In genomic region chr10:58239561-58240169, GRCh38 we compare ENCODE assay signal across 14 cellular contexts. TPM values are rescaled to one million over a fixed set of nuclear protein-coding genes. Genes with fewer than 3 reads are reported as not detected.
A peak's percentile ranks its signal among the peaks of the same experiment; 100 is the strongest.
DNase-seq lines count a peak whose midpoint lies in the region; ATAC-seq and TF ChIP-seq lines count a peak whose summit lies in the region.
"Had no signal": no experiment of that assay in that cellular context is flagged by ENCODE, and none has a peak within 500 bp of the region (broad histone marks: within the 10 kb centered on the region; RNA-seq: fewer than 3 reads in every experiment).

No MANE protein-coding gene starts in this region.

- peaks cover 55% of the 10 kb centered on the region for H3K36me3 Mint-ChIP-seq in GM23338 (ENCODE audit: low read depth)

- H3K9me2 ChIP-seq in GM23338 (ENCODE audit: insufficient read depth) (no peaks in the 10 kb centered on the region), hepatocyte (replicated peaks; ENCODE audit: insufficient read depth) (no peaks in the 10 kb centered on the region)

- H3K9me3 ChIP-seq in parathyroid adenoma (ENCODE audit: control insufficient read depth, low read length) = no peaks in the 10 kb centered on the region
- H3K9me3 ChIP-seq in hepatocyte (ENCODE audit: low read depth) = no peaks in the 10 kb centered on the region

- H3K4me2 ChIP-seq in GM23338 (0 out of 2 replicates have a peak overlapping the region, but pooled peaks have one; percentile 9), parathyroid adenoma (ENCODE audit: low read length) (peak overlapping the region; percentile 34), hepatocyte (no peak overlapping the region)

- H3F3A ChIP-seq in GM23338 (replicated peaks; ENCODE audit: low read depth) = no peaks in the 10 kb centered on the region

- H3K79me2 ChIP-seq in GM23338 (replicated peaks; ENCODE audit: insufficient read depth) (peaks cover 50% of the 10 kb centered on the region), parathyroid adenoma (peaks cover 52% of the 10 kb centered on the region), hepatocyte (peaks cover 54% of the 10 kb centered on the region)

- H3K9ac ChIP-seq in parathyroid adenoma = no peak overlapping the region

- H4K20me1 ChIP-seq in GM23338 (replicated peaks; ENCODE audit: insufficient read depth) = peaks cover 8% of the 10 kb centered on the region
- no peaks in the 10 kb centered on the region for H4K20me1 ChIP-seq in hepatocyte (ENCODE audit: insufficient read depth, poor library complexity, severe bottlenecking)

- ATAC-seq in GM23338 = no peak
- no peak for ATAC-seq in GM21786 (IDR thresholded peaks at IDR 0.05; ENCODE audit: unreplicated experiment)
- ATAC-seq in GM18511 (IDR thresholded peaks at IDR 0.05; ENCODE audit: unreplicated experiment) = no peak

- H3K4me1 ChIP-seq in GM23338 (ENCODE audit: insufficient read depth) (peaks cover 24% of the 10 kb centered on the region), parathyroid adenoma (peaks cover 13% of the 10 kb centered on the region), hepatocyte (ENCODE audit: insufficient read depth) (no peaks in the 10 kb centered on the region)

- peaks cover 5% of the 10 kb centered on the region; the same call in 1 of the 2 replicates for H3K36me3 ChIP-seq in GM23338 (ENCODE audit: insufficient read depth)
- no peaks in the 10 kb centered on the region for H3K36me3 ChIP-seq in parathyroid adenoma (ENCODE audit: control insufficient read depth, insufficient read depth, low read length)
- no peaks in the 10 kb centered on the region for H3K36me3 ChIP-seq in hepatocyte (replicated peaks; ENCODE audit: insufficient read depth, low read depth)

- TF ChIP-seq CTCF in GM23338 (conservative IDR thresholded peaks at IDR 0.05; ENCODE audit: low read depth in 2 of 2) (no peak), choroid plexus epithelial cell (conservative IDR thresholded peaks at IDR 0.05; ENCODE audit: low read depth, low read length) (no peak), parathyroid adenoma (IDR thresholded peaks at IDR 0.05) (no peak), hepatocyte (IDR thresholded peaks at IDR 0.05; ENCODE audit: poor library complexity) (no peak)

- H3K27me3 ChIP-seq in GM23338 (ENCODE audit: insufficient read depth) (no peaks in the 10 kb centered on the region), parathyroid adenoma (ENCODE audit: control insufficient read depth, insufficient read depth, low read length) (no peaks in the 10 kb centered on the region), hepatocyte (no peaks in the 10 kb centered on the region)

- peak overlapping the region; percentile 29 for H3K27ac Mint-ChIP-seq in GM23338
- H3K27ac Mint-ChIP-seq: IgD-negative memory B cell had no signal

- DNase-seq in GM23338 (ENCODE audit: low spot score) (peak; percentile 11), RPMI7951 (ENCODE audit: low read depth) (peak; percentile 16), choroid plexus epithelial cell (ENCODE audit: low read depth) (peak; percentile 47), NCI-H345 treated with DMSO at 0.1 percent for 48 hours (lab: John Stamatoyannopoulos, UW; ENCODE audit: unreplicated experiment) (no peak), hepatocyte (ENCODE audit: low spot score) (no peak)
- DNase-seq: activated CD8-positive, alpha-beta memory T cell treated with anti-CD3 and anti-CD28 coated beads for 24 hours; activated naive CD4-positive, alpha-beta T cell treated with Interleukin-2 at 50 U/mL for 16 hours; midbrain; NCI-H1436; SHP77 had no signal

- no peak overlapping the region for H3K4me3 Mint-ChIP-seq in GM23338

- H3K9me3 Mint-ChIP-seq in GM23338 = peaks cover 29% of the 10 kb centered on the region

- 66% methylated on average over 5 of the region's 5 CpGs for WGBS in hepatocyte (ENCODE audit: low lambda C conversion rate, missing lambda C conversion rate)

- H3K27me3 Mint-ChIP-seq in GM23338 (ENCODE audit: insufficient read depth, low read depth, poor library complexity) = no peaks in the 10 kb centered on the region
- H3K27me3 Mint-ChIP-seq: IgD-negative memory B cell had no signal

- H3K4me3 ChIP-seq in GM23338 = no peak overlapping the region
- no peak overlapping the region for H3K4me3 ChIP-seq in choroid plexus epithelial cell (ENCODE audit: low read depth, low read length)
- no peak overlapping the region for H3K4me3 ChIP-seq in parathyroid adenoma (ENCODE audit: low read depth, low read length)
- H3K4me3 ChIP-seq in hepatocyte = no peak overlapping the region

- H2AFZ ChIP-seq in GM23338 = no peak overlapping the region
- H2AFZ ChIP-seq in parathyroid adenoma = no peak overlapping the region
- H2AFZ ChIP-seq in hepatocyte = no peak overlapping the region

- H3K4me1 Mint-ChIP-seq in GM23338 = peaks cover 21% of the 10 kb centered on the region

- no peak overlapping the region for H3K27ac ChIP-seq in GM23338 (ENCODE audit: low read depth)
- peak overlapping the region; percentile 33 for H3K27ac ChIP-seq in parathyroid adenoma
- H3K27ac ChIP-seq in hepatocyte = no peak overlapping the region

TF ChIP-seq in GM23338, 12 proteins besides CTCF, POLR2A, EP300 and RAD21 (continues in another document):
- no peak for TF ChIP-seq ZNF331 (CRISPR knock-in tag; IDR thresholded peaks at IDR 0.05; ENCODE audit: low read depth)
- TF ChIP-seq REST (IDR thresholded peaks at IDR 0.05; ENCODE audit: unreplicated experiment) = no peak

RNA-seq across cellular contexts. Expression of gene IPMK, which starts 28.0 kb away (rescaled TPM):
- 17.6 and 17.8 TPM in 2 replicates for total RNA-seq in GM23338 (2014; rRNA removed; shearing (Covaris generic))
- polyA plus RNA-seq in GM23338 (2016; fragmentation: Nextera tagmentation; extraction: Ambion mirVana) = 5.5 and 6.2 TPM in 2 replicates
- total RNA-seq in RPMI7951 (2014; rRNA removed; shearing (Covaris generic)) = 10.7 and 12.9 TPM in 2 replicates
- 15.1 and 17.5 TPM in 2 replicates for total RNA-seq in hepatocyte
- 2.9 and 3.5 TPM in 2 replicates for polyA plus RNA-seq in hepatocyte

RNA-seq across cellular contexts. Expression of gene CISD1, which starts 29.3 kb away (rescaled TPM):
- 19.9 and 21.2 TPM in 2 replicates for total RNA-seq in GM23338 (2014; rRNA removed; shearing (Covaris generic))
- polyA plus RNA-seq in GM23338 (2016; fragmentation: Nextera tagmentation; extraction: Ambion mirVana) = 82.5 and 99.9 TPM in 2 replicates
- total RNA-seq in RPMI7951 (2014; rRNA removed; shearing (Covaris generic)) = 52.0 and 54.5 TPM in 2 replicates
- 37.8 and 47.0 TPM in 2 replicates for total RNA-seq in hepatocyte
- polyA plus RNA-seq in hepatocyte = 94.4 and 95.9 TPM in 2 replicates

Comparison
In these comparisons a context has a peak if more than half of its experiments do, and no peak if none do; other contexts are left out.
1. DNase-seq: peak in GM23338 (single experiment), RPMI7951 (single experiment) and choroid plexus epithelial cell (single experiment); none in NCI-H345 treated with DMSO at 0.1 percent for 48 hours (single experiment) and hepatocyte (single experiment).